15 cellular contexts compared by ENCODE assay signal in genomic region chr7:45975367-45975766, GRCh38.
"Had no signal": no experiment of that assay in that cellular context is flagged by ENCODE, and none has a peak within 500 bp of the region (broad histone marks: within the 10 kb centered on the region; RNA-seq: fewer than 3 reads in every experiment).

No MANE protein-coding gene starts in this region.

- H3K27ac ChIP-seq: dorsolateral prefrontal cortex, esophagus muscularis mucosa, prostate gland, upper lobe of left lung had no signal

- H3K4me1 Mint-ChIP-seq: activated CD4-positive, alpha-beta T cell treated with anti-CD3 and anti-CD28 coated beads, Interleukin-2, amount 10 ng/mL, durations not matched to agents 7 days and 5 days had no signal

- H3K27ac Mint-ChIP-seq: activated CD4-positive, alpha-beta T cell treated with anti-CD3 and anti-CD28 coated beads, Interleukin-2, amount 10 ng/mL, durations not matched to agents 7 days and 5 days; activated naive CD4-positive, alpha-beta T cell treated with anti-CD3 and anti-CD28 coated beads, Interleukin-2, amount 50 U/mL, for 72 hours; natural killer cell treated with Interleukin-12 subunit alpha and Interleukin-12 subunit beta and Interleukin-15 and Interleukin-18, amount 100 ng/mL, for 72 hours; T-helper 1 cell treated with Interleukin-12 subunit alpha and Interleukin-12 subunit beta and Interleukin-4 antibody, amounts not matched to agents 30 μg/mL and 1 μg/mL, for 36 hours had no signal

- H3K36me3 Mint-ChIP-seq: natural killer cell treated with Interleukin-12 subunit alpha and Interleukin-12 subunit beta and Interleukin-15 and Interleukin-18, amount 100 ng/mL, for 72 hours had no signal

- H3K4me3 ChIP-seq: dorsolateral prefrontal cortex, esophagus muscularis mucosa, prostate gland, upper lobe of left lung had no signal

- H3K9me3 ChIP-seq: esophagus muscularis mucosa, prostate gland, upper lobe of left lung had no signal

- H3K27me3 Mint-ChIP-seq: activated CD4-positive, alpha-beta T cell treated with anti-CD3 and anti-CD28 coated beads, Interleukin-2, amount 10 ng/mL, durations not matched to agents 7 days and 5 days had no signal

- H3K36me3 ChIP-seq: esophagus muscularis mucosa, prostate gland, upper lobe of left lung had no signal

- H3K4me3 Mint-ChIP-seq: activated CD4-positive, alpha-beta T cell treated with anti-CD3 and anti-CD28 coated beads, Interleukin-2, amount 10 ng/mL, durations not matched to agents 7 days and 5 days; natural killer cell treated with Interleukin-12 subunit alpha and Interleukin-12 subunit beta and Interleukin-15 and Interleukin-18, amount 100 ng/mL, for 72 hours; T-helper 1 cell treated with Interleukin-12 subunit alpha and Interleukin-12 subunit beta and Interleukin-4 antibody, amounts not matched to agents 30 μg/mL and 1 μg/mL, for 36 hours had no signal

- ATAC-seq: activated naive CD4-positive, alpha-beta T cell treated with anti-CD3 and anti-CD28 coated beads, Interleukin-2, amount 50 U/mL, for 72 hours; natural killer cell treated with Interleukin-12 subunit alpha and Interleukin-12 subunit beta and Interleukin-15 and Interleukin-18, amount 100 ng/mL, for 72 hours; sciatic nerve had no signal

- H3K27me3 ChIP-seq: esophagus muscularis mucosa, upper lobe of left lung had no signal

- H3K4me1 ChIP-seq: prostate gland had no signal

- H3K9me3 Mint-ChIP-seq: activated CD4-positive, alpha-beta T cell treated with anti-CD3 and anti-CD28 coated beads, Interleukin-2, amount 10 ng/mL, durations not matched to agents 7 days and 5 days; natural killer cell treated with Interleukin-12 subunit alpha and Interleukin-12 subunit beta and Interleukin-15 and Interleukin-18, amount 100 ng/mL, for 72 hours; T-helper 1 cell treated with Interleukin-12 subunit alpha and Interleukin-12 subunit beta and Interleukin-4 antibody, amounts not matched to agents 30 μg/mL and 1 μg/mL, for 36 hours had no signal

- DNase-seq: activated CD4-positive, alpha-beta T cell treated with anti-CD3 and anti-CD28 coated beads, Interleukin-2, amount 10 ng/mL, durations not matched to agents 7 days and 5 days; activated CD4-positive, CD25-positive, alpha-beta regulatory T cell; amygdala; dorsolateral prefrontal cortex; foreskin melanocyte; occipital lobe; stimulated activated CD4-positive, alpha-beta T cell treated with anti-CD3 and anti-CD28 coated beads, Interleukin-2, amount 100 ng/mL, for 48 hours; stimulated activated naive CD4-positive, alpha-beta T cell treated with Interleukin-2 at 50 U/mL for 16 hours had no signal
